ENCODE assay signal across 21 cellular contexts in the genomic region with DNA sequence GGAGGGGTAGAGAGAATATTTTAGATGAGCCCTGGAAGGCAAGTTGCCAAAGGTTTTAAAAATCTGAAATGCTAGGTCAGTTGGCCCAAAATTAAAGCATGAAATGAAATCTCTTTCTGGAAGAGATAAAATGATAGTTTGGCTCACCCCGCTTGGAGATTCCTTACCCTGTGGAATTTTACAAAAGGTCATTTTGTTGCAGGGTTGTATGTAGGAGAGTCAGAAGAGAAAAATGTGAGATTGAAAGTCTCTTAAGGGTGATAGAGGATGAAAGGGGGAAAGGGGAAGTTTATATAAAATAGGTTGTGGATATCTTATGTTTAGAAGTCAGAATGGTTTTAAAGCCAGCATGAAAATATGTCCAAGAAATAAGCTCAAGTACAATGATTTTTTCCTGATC.
DNase-seq lines count a peak whose midpoint lies in the region; ATAC-seq and TF ChIP-seq lines count a peak whose summit lies in the region.
"Had no signal": no experiment of that assay in that cellular context is flagged by ENCODE, and none has a peak within 500 bp of the region (broad histone marks: within the 10 kb centered on the region; RNA-seq: fewer than 3 reads in every experiment).

No MANE protein-coding gene starts in this region.

- H3K9me3 ChIP-seq in esophagus muscularis mucosa (no peaks in the 10 kb centered on the region), PC-3 (ENCODE audit: low read length) (no peaks in the 10 kb centered on the region)
- H3K9me3 ChIP-seq in naive thymus-derived CD4-positive, alpha-beta T cell (ENCODE audit: control insufficient read depth in 2 of 3, low read length in 3 of 3): no peaks in the 10 kb centered on the region
- H3K9me3 ChIP-seq: left ventricle myocardium inferior, MG63, SJCRH30 had no signal

- no peak overlapping the region for H2AFZ ChIP-seq in PC-3 (ENCODE audit: low read length)

- POLR2A ChIA-PET in naive thymus-derived CD4-positive, alpha-beta T cell (lab: Charles Lee): no interaction called here
- POLR2A ChIA-PET in PC-3 (lab: Charles Lee; ENCODE audit: unreplicated experiment): no interaction called here

- TF ChIP-seq CTCF in esophagus muscularis mucosa (IDR thresholded peaks at IDR 0.05): no peak
- TF ChIP-seq CTCF in PC-3 (conservative IDR thresholded peaks at IDR 0.05; ENCODE audit: low read depth, low read length): no peak

- CTCF ChIA-PET in naive thymus-derived CD4-positive, alpha-beta T cell (lab: Charles Lee): no interaction called here
- CTCF ChIA-PET in PC-3 (lab: Charles Lee): interaction anchor here (1.4 kb wide), 1 partner anchor 33 kb away, joined by 6 read pairs; no protein-coding TSS in a partner anchor

- peaks cover 4% of the 10 kb centered on the region for H3K36me3 Mint-ChIP-seq in activated naive CD8-positive, alpha-beta T cell
- peaks cover 5% of the 10 kb centered on the region for H3K36me3 Mint-ChIP-seq in activated naive CD8-positive, alpha-beta T cell treated with anti-CD3 and anti-CD28 coated beads, Interleukin-2, amount 50 U/mL, for 24 hours (ENCODE audit: low read depth)
- H3K36me3 Mint-ChIP-seq in naive thymus-derived CD4-positive, alpha-beta T cell: peaks cover 0 to 19% (median 9%) of the 10 kb centered on the region in 5 donors

- no peak for DNase-seq in activated naive CD8-positive, alpha-beta T cell treated with anti-CD3 and anti-CD28 coated beads, Interleukin-2, amount 50 U/mL, for 24 hours
- DNase-seq in esophagus muscularis mucosa (ENCODE audit: extremely low spot score) (no peak), PC-3 (no peak), NCI-H187 treated with DMSO at 0.1 percent for 48 hours (lab: John Stamatoyannopoulos, UW) (no peak)
- DNase-seq in naive thymus-derived CD4-positive, alpha-beta T cell: no peak
- DNase-seq: 8988T; activated CD4-positive, alpha-beta T cell treated with anti-CD3 and anti-CD28 coated beads for 48 hours; activated CD8-positive, alpha-beta memory T cell treated with anti-CD3 and anti-CD28 coated beads, Interleukin-2, amount 50 U/mL, for 4 hours; activated naive CD4-positive, alpha-beta T cell; C1 segment of cervical spinal cord; foreskin keratinocyte; left ventricle myocardium inferior; MG63; NCI-H1930; NCI-H510A; SJCRH30; stimulated activated CD4-positive, alpha-beta T cell treated with anti-CD3 and anti-CD28 coated beads, Interleukin-4, amount 100 ng/mL, for 24 hours; T-helper 9 cell had no signal

- H3K9ac ChIP-seq in PC-3 (ENCODE audit: low read length): no peak overlapping the region

- H3K4me1 ChIP-seq in esophagus muscularis mucosa: peaks cover 0 to 53% (median 42%) of the 10 kb centered on the region in 4 donors
- no peaks in the 10 kb centered on the region for H3K4me1 ChIP-seq in naive thymus-derived CD4-positive, alpha-beta T cell (ENCODE audit: control insufficient read depth in 2 of 2, insufficient read depth in 2 of 2, low read length in 2 of 2)
- peaks cover 16% of the 10 kb centered on the region for H3K4me1 ChIP-seq in PC-3 (ENCODE audit: insufficient read depth, low read length)
- H3K4me1 ChIP-seq: foreskin keratinocyte, left ventricle myocardium inferior had no signal

- H3K9me3 Mint-ChIP-seq in activated naive CD8-positive, alpha-beta T cell (ENCODE audit: low read depth): no peaks in the 10 kb centered on the region
- no peaks in the 10 kb centered on the region for H3K9me3 Mint-ChIP-seq in activated naive CD8-positive, alpha-beta T cell treated with anti-CD3 and anti-CD28 coated beads, Interleukin-2, amount 50 U/mL, for 24 hours
- no peaks in the 10 kb centered on the region for H3K9me3 Mint-ChIP-seq in naive thymus-derived CD4-positive, alpha-beta T cell

- H3K27me3 ChIP-seq in esophagus muscularis mucosa (no peaks in the 10 kb centered on the region), PC-3 (ENCODE audit: low read length) (no peaks in the 10 kb centered on the region)
- no peaks in the 10 kb centered on the region for H3K27me3 ChIP-seq in naive thymus-derived CD4-positive, alpha-beta T cell (ENCODE audit: control insufficient read depth in 2 of 2, insufficient read depth in 2 of 2, low read length in 2 of 2)
- H3K27me3 ChIP-seq: MG63, SJCRH30 had no signal

- BruUV-seq in PC-3 (replicated peaks; lab: Mats Ljungman, UMichigan): no TSS peak

- no peaks in the 10 kb centered on the region for H3K79me2 ChIP-seq in PC-3 (ENCODE audit: low read length)

- peak overlapping the region in 3 of 4 donors; percentile 10 to 34 (median 32) for H3K27ac ChIP-seq in esophagus muscularis mucosa (replicated peaks in 1 of 4)
- H3K27ac ChIP-seq in naive thymus-derived CD4-positive, alpha-beta T cell (ENCODE audit: low read depth, low read length): no peak overlapping the region
- H3K27ac ChIP-seq in PC-3 (ENCODE audit: low read length): no peak overlapping the region
- H3K27ac ChIP-seq: foreskin keratinocyte, left ventricle myocardium inferior, SJCRH30 had no signal

- 41% methylated on average over 1 of the region's 1 CpG for WGBS in esophagus muscularis mucosa

- no peaks in the 10 kb centered on the region for H3K27me3 Mint-ChIP-seq in activated naive CD8-positive, alpha-beta T cell
- H3K27me3 Mint-ChIP-seq in activated naive CD8-positive, alpha-beta T cell treated with anti-CD3 and anti-CD28 coated beads, Interleukin-2, amount 50 U/mL, for 24 hours: no peaks in the 10 kb centered on the region
- peaks cover 0 to 7% (median 0%) of the 10 kb centered on the region in 5 donors for H3K27me3 Mint-ChIP-seq in naive thymus-derived CD4-positive, alpha-beta T cell

- H4K20me1 ChIP-seq in PC-3 (ENCODE audit: low read length): 0 out of 2 replicates have a peak, but pooled peaks cover 3% of the 10 kb centered on the region

- H3K36me3 ChIP-seq in esophagus muscularis mucosa (peaks cover 0 to 6% (median 0%) of the 10 kb centered on the region in 4 donors), PC-3 (ENCODE audit: low read depth, low read length) (no peaks in the 10 kb centered on the region)
- peaks cover 0 to 6% (median 0%) of the 10 kb centered on the region in 3 experiments for H3K36me3 ChIP-seq in naive thymus-derived CD4-positive, alpha-beta T cell (ENCODE audit: control insufficient read depth in 2 of 3, insufficient read depth in 3 of 3, low read length in 3 of 3)
- H3K36me3 ChIP-seq: MG63, SJCRH30 had no signal

- intact Hi-C loops in esophagus muscularis mucosa (cut with DNase I): no loop called here
- intact Hi-C loops in naive thymus-derived CD4-positive, alpha-beta T cell (cut with micrococcal nuclease): loop anchor here in 1 of 2 donors (10.0 kb wide), 1 partner anchor 592 kb away; no protein-coding TSS in a partner anchor
- intact Hi-C loops in PC-3 (cut with micrococcal nuclease): loop anchor here (5.0 kb wide), 1 partner anchor 114 kb away; no protein-coding TSS in a partner anchor

- no peak overlapping the region for H3K4me3 Mint-ChIP-seq in activated naive CD8-positive, alpha-beta T cell
- H3K4me3 Mint-ChIP-seq in activated naive CD8-positive, alpha-beta T cell treated with anti-CD3 and anti-CD28 coated beads, Interleukin-2, amount 50 U/mL, for 24 hours: no peak overlapping the region
- H3K4me3 Mint-ChIP-seq in naive thymus-derived CD4-positive, alpha-beta T cell: no peak overlapping the region

- no peaks in the 10 kb centered on the region for H3F3A ChIP-seq in PC-3 (ENCODE audit: low read length, unreplicated experiment)

- H3K4me3 ChIP-seq in esophagus muscularis mucosa: no peak overlapping the region
- H3K4me3 ChIP-seq in naive thymus-derived CD4-positive, alpha-beta T cell (ENCODE audit: low read length): no peak overlapping the region
- no peak overlapping the region for H3K4me3 ChIP-seq in PC-3 (ENCODE audit: low read length)
- H3K4me3 ChIP-seq: left ventricle myocardium inferior, MG63, SJCRH30 had no signal

- H3K4me1 Mint-ChIP-seq in activated naive CD8-positive, alpha-beta T cell (ENCODE audit: low read depth): peaks cover 6% of the 10 kb centered on the region
- H3K4me1 Mint-ChIP-seq in activated naive CD8-positive, alpha-beta T cell treated with anti-CD3 and anti-CD28 coated beads, Interleukin-2, amount 50 U/mL, for 24 hours: peaks cover 14% of the 10 kb centered on the region
- peaks cover 0 to 21% (median 11%) of the 10 kb centered on the region in 7 donors for H3K4me1 Mint-ChIP-seq in naive thymus-derived CD4-positive, alpha-beta T cell

- no peak for TF ChIP-seq EP300 in esophagus muscularis mucosa (IDR thresholded peaks at IDR 0.05)

- no peaks in the 10 kb centered on the region for H3K9me2 ChIP-seq in PC-3 (replicated peaks; ENCODE audit: low read length)

- TF ChIP-seq POLR2A in esophagus muscularis mucosa (IDR thresholded peaks at IDR 0.05; ENCODE audit: low read depth): no peak

- peak overlapping the region; percentile 7 for H3K27ac Mint-ChIP-seq in activated naive CD8-positive, alpha-beta T cell
- no peak overlapping the region for H3K27ac Mint-ChIP-seq in activated naive CD8-positive, alpha-beta T cell treated with anti-CD3 and anti-CD28 coated beads, Interleukin-2, amount 50 U/mL, for 24 hours
- H3K27ac Mint-ChIP-seq in naive thymus-derived CD4-positive, alpha-beta T cell: peak overlapping the region in 7 of 9 donors; percentile 3 to 81 (median 52)

- no peak overlapping the region for H3K4me2 ChIP-seq in PC-3 (ENCODE audit: low read length)

- ATAC-seq in activated naive CD8-positive, alpha-beta T cell treated with anti-CD3 and anti-CD28 coated beads, Interleukin-2, amount 50 U/mL, for 24 hours: no peak
- ATAC-seq in naive thymus-derived CD4-positive, alpha-beta T cell: no peak
- ATAC-seq in GM18870 (IDR thresholded peaks at IDR 0.05; ENCODE audit: unreplicated experiment): no peak
- ATAC-seq in HG03442 (IDR thresholded peaks at IDR 0.05; ENCODE audit: unreplicated experiment): no peak
- ATAC-seq in PC-3: no peak
- ATAC-seq: foreskin keratinocyte had no signal

Comparison
In these comparisons a context has a peak if more than half of its experiments do, and no peak if none do; other contexts are left out.
1. H3K27ac ChIP-seq: peak in esophagus muscularis mucosa (3 of 4); none in naive thymus-derived CD4-positive, alpha-beta T cell (single experiment) and PC-3 (single experiment).